ENCODE assay signal across 12 cellular contexts in genomic region chr12:112664569-112664968, GRCh38.
A peak's percentile ranks its signal among the peaks of the same experiment; 100 is the strongest.
DNase-seq lines count a peak whose midpoint lies in the region; ATAC-seq and TF ChIP-seq lines count a peak whose summit lies in the region.
"Had no signal": no experiment of that assay in that cellular context is flagged by ENCODE, and none has a peak within 500 bp of the region (broad histone marks: within the 10 kb centered on the region; RNA-seq: fewer than 3 reads in every experiment).

No MANE protein-coding gene starts in this region.

- no peaks in the 10 kb centered on the region for H3K4me1 Mint-ChIP-seq in activated naive CD8-positive, alpha-beta T cell treated with anti-CD3 and anti-CD28 coated beads, Interleukin-2, amount 10 ng/mL, durations not matched to agents 7 days and 5 days

- TF ChIP-seq EP300 in transverse colon (IDR thresholded peaks at IDR 0.05; ENCODE audit: low read depth) = no peak

- H2BK15ac ChIP-seq in mesendoderm (replicated peaks; ENCODE audit: low read depth) = no peak overlapping the region

- no peak overlapping the region for H3K18ac ChIP-seq in mesendoderm (ENCODE audit: low read length)

- ATAC-seq in activated naive CD8-positive, alpha-beta T cell treated with anti-CD3 and anti-CD28 coated beads, Interleukin-2, amount 10 ng/mL, durations not matched to agents 7 days and 5 days (ENCODE audit: low read depth) = no peak
- ATAC-seq in Right ventricle myocardium inferior = no peak

- peaks cover 1% of the 10 kb centered on the region for H3K9me3 Mint-ChIP-seq in activated naive CD8-positive, alpha-beta T cell treated with anti-CD3 and anti-CD28 coated beads, Interleukin-2, amount 10 ng/mL, durations not matched to agents 7 days and 5 days
- H3K9me3 Mint-ChIP-seq: dendritic cell treated with granulocyte-macrophage colony-stimulating factor and Interleukin-4, amounts not matched to agents 40 ng/mL and 50 ng/mL, for 4 days had no signal

- no peak overlapping the region for H3K4me3 ChIP-seq in Jurkat, Clone E6-1 (ENCODE audit: low read length)
- H3K4me3 ChIP-seq in mesendoderm (ENCODE audit: low read length) = no peak overlapping the region
- H3K4me3 ChIP-seq in transverse colon = no peak overlapping the region
- H3K4me3 ChIP-seq: Peyer's patch had no signal

- POLR2A ChIA-PET in activated naive CD8-positive, alpha-beta T cell treated with anti-CD3 and anti-CD28 coated beads, Interleukin-2, amount 10 ng/mL, durations not matched to agents 7 days and 5 days (lab: Charles Lee) = no interaction called here

- H3K4me2 ChIP-seq in mesendoderm (ENCODE audit: low read length) = no peak overlapping the region

- TF ChIP-seq CTCF in transverse colon (IDR thresholded peaks at IDR 0.05) = no peak

- DNase-seq in activated CD4-positive, alpha-beta T cell treated with anti-CD3 and anti-CD28 coated beads, Interleukin-2, amount 50 U/mL, for 48 hours = peak; percentile 13 to 14
- no peak for DNase-seq in activated CD4-positive, alpha-beta T cell treated with anti-CD3 and anti-CD28 coated beads for 4 hours
- peak; percentile 22 for DNase-seq in Jurkat, Clone E6-1 (ENCODE audit: low read depth, low spot score)
- peak; percentile 26 for DNase-seq in activated naive CD8-positive, alpha-beta T cell treated with anti-CD3 and anti-CD28 coated beads, Interleukin-2, amount 10 ng/mL, durations not matched to agents 7 days and 5 days
- DNase-seq in mesendoderm (peak; percentile 42), posterior cingulate gyrus (no peak), Right ventricle myocardium inferior (ENCODE audit: missing footprints) (no peak), transverse colon (no peak)
- DNase-seq: NCI-H1930, Peyer's patch had no signal

- H3K36me3 ChIP-seq in mesendoderm (ENCODE audit: control insufficient read depth, insufficient read depth, low read length) (no peaks in the 10 kb centered on the region), transverse colon (no peaks in the 10 kb centered on the region)
- H3K36me3 ChIP-seq: Peyer's patch had no signal

- no peak overlapping the region for H3K56ac ChIP-seq in mesendoderm (ENCODE audit: low read length)

- in situ Hi-C loops in transverse colon (cut with MboI; ENCODE audit: low pct_ligation_motif_present in 1 of 4, low pct_unique_long_range_greater_than_20kb in 1 of 4, low sequenced_read_pairs in 3 of 4) = no loop called here

- no peak overlapping the region for H3K27ac Mint-ChIP-seq in activated naive CD8-positive, alpha-beta T cell treated with anti-CD3 and anti-CD28 coated beads, Interleukin-2, amount 10 ng/mL, durations not matched to agents 7 days and 5 days
- H3K27ac Mint-ChIP-seq: dendritic cell treated with granulocyte-macrophage colony-stimulating factor and Interleukin-4, amounts not matched to agents 40 ng/mL and 50 ng/mL, for 4 days had no signal

- H3K23ac ChIP-seq in mesendoderm (ENCODE audit: low read length) = no peak overlapping the region

- no peaks in the 10 kb centered on the region for H3K79me1 ChIP-seq in mesendoderm (ENCODE audit: low read length)

- H3K4me1 ChIP-seq in mesendoderm (ENCODE audit: control insufficient read depth, low read depth, low read length) (no peaks in the 10 kb centered on the region), transverse colon (no peaks in the 10 kb centered on the region)
- H3K4me1 ChIP-seq: Peyer's patch had no signal

- WGBS in mesendoderm (ENCODE audit: extremely low coverage, insufficient coverage, low lambda C conversion rate) = no CpG with 5 or more reads among the region's 8 CpGs
- 55% methylated on average over 8 of the region's 8 CpGs; no CpG with 5 or more reads in 1 of the 2 donors for WGBS in transverse colon (ENCODE audit: low coverage in 1 of 2), 2 donors

- H2BK120ac ChIP-seq in mesendoderm (ENCODE audit: low read depth, low read length) = no peak overlapping the region

- H2AK5ac ChIP-seq in mesendoderm (ENCODE audit: low read length) = no peak overlapping the region

- H3K9ac ChIP-seq in mesendoderm (ENCODE audit: low read length) = no peak overlapping the region

- no peak overlapping the region for H3K4me3 Mint-ChIP-seq in activated naive CD8-positive, alpha-beta T cell treated with anti-CD3 and anti-CD28 coated beads, Interleukin-2, amount 10 ng/mL, durations not matched to agents 7 days and 5 days
- H3K4me3 Mint-ChIP-seq: dendritic cell treated with granulocyte-macrophage colony-stimulating factor and Interleukin-4, amounts not matched to agents 40 ng/mL and 50 ng/mL, for 4 days had no signal

- intact Hi-C loops in posterior cingulate gyrus (cut with DNase I) (no loop called here), Right ventricle myocardium inferior (cut with DNase I) (no loop called here), transverse colon (cut with DNase I; ENCODE audit: low total_unique reads) (no loop called here)

- no peaks in the 10 kb centered on the region for H3K36me3 Mint-ChIP-seq in activated naive CD8-positive, alpha-beta T cell treated with anti-CD3 and anti-CD28 coated beads, Interleukin-2, amount 10 ng/mL, durations not matched to agents 7 days and 5 days

- peaks cover 4% of the 10 kb centered on the region for H3K27me3 Mint-ChIP-seq in activated naive CD8-positive, alpha-beta T cell treated with anti-CD3 and anti-CD28 coated beads, Interleukin-2, amount 10 ng/mL, durations not matched to agents 7 days and 5 days

- H4K5ac ChIP-seq in mesendoderm (ENCODE audit: low read length) = no peak overlapping the region

- no peak overlapping the region for H3K4ac ChIP-seq in mesendoderm (ENCODE audit: low read depth, low read length)

- H3K9me3 ChIP-seq in transverse colon = no peaks in the 10 kb centered on the region
- H3K9me3 ChIP-seq: Peyer's patch had no signal

- H3K27ac ChIP-seq in mesendoderm (ENCODE audit: low read depth, low read length) (no peak overlapping the region), transverse colon (no peak overlapping the region)
- H3K27ac ChIP-seq: Peyer's patch, VCaP had no signal

- H2BK5ac ChIP-seq in mesendoderm (ENCODE audit: low read length) = no peak overlapping the region

- H4K8ac ChIP-seq in mesendoderm (ENCODE audit: low read depth, low read length) = no peak overlapping the region

- no peaks in the 10 kb centered on the region for H3K27me3 ChIP-seq in mesendoderm (ENCODE audit: insufficient read depth, low read length, poor library complexity)
- peaks cover 11% of the 10 kb centered on the region for H3K27me3 ChIP-seq in transverse colon
- H3K27me3 ChIP-seq: Peyer's patch had no signal

- H3K79me2 ChIP-seq in mesendoderm (ENCODE audit: control insufficient read depth, insufficient read depth, low read length) = no peaks in the 10 kb centered on the region

- no peak for TF ChIP-seq POLR2A in transverse colon (IDR thresholded peaks at IDR 0.05)

Comparison
In these comparisons a context has a peak if more than half of its experiments do, and no peak if none do; other contexts are left out.
1. DNase-seq: peak in activated CD4-positive, alpha-beta T cell treated with anti-CD3 and anti-CD28 coated beads, Interleukin-2, amount 50 U/mL, for 48 hours (2 of 2), Jurkat, Clone E6-1 (single experiment), activated naive CD8-positive, alpha-beta T cell treated with anti-CD3 and anti-CD28 coated beads, Interleukin-2, amount 10 ng/mL, durations not matched to agents 7 days and 5 days (single experiment) and mesendoderm (single experiment); none in activated CD4-positive, alpha-beta T cell treated with anti-CD3 and anti-CD28 coated beads for 4 hours (0 of 2), posterior cingulate gyrus (0 of 10), Right ventricle myocardium inferior (single experiment) and transverse colon (single experiment).